Comparison of ENCODE assay signal across 8 cellular contexts in genomic region chr17:45740553-45741330, GRCh38. TPM values are rescaled to one million over a fixed set of nuclear protein-coding genes. Genes with fewer than 3 reads are reported as not detected.
DNase-seq lines count a peak whose midpoint lies in the region; ATAC-seq, FAIRE-seq and TF ChIP-seq lines count a peak whose summit lies in the region.

No MANE protein-coding gene starts in this region.

- no peak for TF ChIP-seq POLR2A in HepG2 (IDR thresholded peaks at IDR 0.05; ENCODE audit: insufficient read depth in 1 of 2, low read depth in 2 of 2, low read length in 2 of 2)

- no peaks in the 10 kb centered on the region for H3K9me3 ChIP-seq in BE2C
- no peaks in the 10 kb centered on the region for H3K9me3 ChIP-seq in mammary epithelial cell (replicated peaks; ENCODE audit: insufficient read depth, low read length)
- H3K9me3 ChIP-seq in HepG2 (ENCODE audit: low read length), result no peaks in the 10 kb centered on the region

- H3K79me2 ChIP-seq in mammary epithelial cell (ENCODE audit: insufficient read depth, low read length), result no peaks in the 10 kb centered on the region
- no peaks in the 10 kb centered on the region for H3K79me2 ChIP-seq in HepG2 (ENCODE audit: insufficient read depth, low read length)

- H3K27ac ChIP-seq in mammary epithelial cell (ENCODE audit: insufficient read depth, low read depth, low read length) (no peak overlapping the region), HepG2 (ENCODE audit: extremely low read length, insufficient read depth, low read length) (no peak overlapping the region)

- no TSS peak for BruUV-seq in mammary epithelial cell (replicated peaks; lab: Mats Ljungman, UMichigan)
- no TSS peak for BruUV-seq in HepG2 (replicated peaks; lab: Mats Ljungman, UMichigan)

- ATAC-seq in HepG2 (peak; percentile 88), HG03571 (IDR thresholded peaks at IDR 0.05; ENCODE audit: unreplicated experiment) (no peak), HG02571 (IDR thresholded peaks at IDR 0.05; ENCODE audit: unreplicated experiment) (no peak)

- H3K4me3 ChIP-seq in BE2C (ENCODE audit: low read depth, low read length), result peak overlapping the region; percentile 43
- no peak overlapping the region for H3K4me3 ChIP-seq in mammary epithelial cell (replicated peaks in 1 of 3; ENCODE audit: insufficient read depth in 1 of 3, low read depth in 2 of 3, low read length in 3 of 3)
- no peak overlapping the region for H3K4me3 ChIP-seq in HepG2 (replicated peaks in 1 of 3; ENCODE audit: insufficient read depth in 1 of 3, low read depth in 2 of 3, low read length in 3 of 3)

- H3K9ac ChIP-seq in mammary epithelial cell (ENCODE audit: insufficient read depth, low read length) (no peak overlapping the region), HepG2 (ENCODE audit: insufficient read depth, low read depth, low read length) (no peak overlapping the region)

- CTCF ChIA-PET in mammary epithelial cell (lab: Charles Lee; ENCODE audit: low non-redundant PET) (no interaction called here), HepG2 (lab: Yijun Ruan, JAX; ENCODE audit: low intra/inter-chr PET ratio, low total read pairs) (no interaction called here)

- TF ChIP-seq CTCF in BE2C (IDR thresholded peaks at IDR 0.05; ENCODE audit: low read depth, low read length) (peak; percentile 10; the same call in 1 of the 2 replicates), mammary epithelial cell (conservative IDR thresholded peaks at IDR 0.05 in 1 of 2, IDR thresholded peaks at IDR 0.05 in 1 of 2; ENCODE audit: extremely low read depth in 1 of 2, insufficient read depth in 1 of 2, low read depth in 1 of 2, low read length in 2 of 2) (no peak), HepG2 (CRISPR knock-in tag; IDR thresholded peaks at IDR 0.05) (no peak)

- TF ChIP-seq RAD21 in HepG2 (CRISPR knock-in tag; IDR thresholded peaks at IDR 0.05), result no peak

- in situ Hi-C loops in mammary epithelial cell (cut with MboI; ENCODE audit: low sequenced_read_pairs in 2 of 2) (loop anchor here in 1 of 2 donors (25.0 kb wide), 1 partner anchor 97 kb away; the partner anchor contains the start of gene SPPL2C), HepG2 (cut with HindIII; ENCODE audit: extremely low pct_ligation_motif_present, low pct_unique_long_range_greater_than_20kb) (no loop called here)

- H2AFZ ChIP-seq in mammary epithelial cell (ENCODE audit: low read depth, low read length) (no peak overlapping the region), HepG2 (ENCODE audit: low read length) (no peak overlapping the region)

- dilution Hi-C loops in mammary epithelial cell (cut with HindIII; ENCODE audit: low sequenced_read_pairs), result no loop called here

- no peak for FAIRE-seq in HepG2 (lab: Jason Lieb, UNC)

- H3K4me1 ChIP-seq in BE2C (0 out of 2 replicates have a peak, but pooled peaks cover 3% of the 10 kb centered on the region), mammary epithelial cell (ENCODE audit: insufficient read depth, low read length) (no peaks in the 10 kb centered on the region), HepG2 (ENCODE audit: insufficient read depth, low read length) (no peaks in the 10 kb centered on the region)

- H3K27me3 ChIP-seq in BE2C (peaks cover 31% of the 10 kb centered on the region), mammary epithelial cell (ENCODE audit: insufficient read depth, low read length) (peaks cover 2% of the 10 kb centered on the region), HepG2 (ENCODE audit: control insufficient read depth in 1 of 2, insufficient read depth in 2 of 2, low read length in 2 of 2) (peaks cover 6 to 40% of the 10 kb centered on the region in 2 experiments; a peak in 4 of 5 replicates)

- H4K20me1 ChIP-seq in mammary epithelial cell (ENCODE audit: insufficient read depth, low read length) (no peaks in the 10 kb centered on the region), HepG2 (ENCODE audit: insufficient read depth, low read length) (0 out of 2 replicates have a peak, but pooled peaks cover 3% of the 10 kb centered on the region)

- WGBS in mammary epithelial cell (ENCODE audit: low coverage, missing lambda C conversion rate), result 32% methylated on average over 4 of the region's 5 CpGs
- WGBS in HepG2 (ENCODE audit: low lambda C conversion rate), result 30% methylated on average over 5 of the region's 5 CpGs

- no peak overlapping the region for H3K4me2 ChIP-seq in mammary epithelial cell (ENCODE audit: insufficient read depth, low read depth, low read length)
- no peak overlapping the region for H3K4me2 ChIP-seq in HepG2 (ENCODE audit: low read depth, low read length)

- DNase-seq in BE2C (peak; percentile 89), H4 (ENCODE audit: low spot score) (peak; percentile 78), NCI-H748 (lab: John Stamatoyannopoulos, UW; ENCODE audit: unreplicated experiment) (peak; percentile 77), mammary epithelial cell (peak; percentile 33), HepG2 (ENCODE audit: low spot score) (peak; percentile 35), LoVo (ENCODE audit: low spot score) (no peak)

- TF ChIP-seq EP300 in HepG2 (IDR thresholded peaks at IDR 0.05; ENCODE audit: low read depth in 2 of 2, low read length in 2 of 2), result no peak
- TF ChIP-seq EP300 in HepG2 (CRISPR knock-in tag; IDR thresholded peaks at IDR 0.05; ENCODE audit: borderline replicate concordance), result no peak

- intact Hi-C loops in mammary epithelial cell (cut with micrococcal nuclease), result no loop called here
- intact Hi-C loops in HepG2 (cut with micrococcal nuclease; ENCODE audit: unreplicated experiment), result no loop called here

- H3K36me3 ChIP-seq in BE2C (no peaks in the 10 kb centered on the region), mammary epithelial cell (ENCODE audit: insufficient read depth, low read length) (no peaks in the 10 kb centered on the region), HepG2 (replicated peaks in 1 of 2; ENCODE audit: control insufficient read depth in 1 of 2, insufficient read depth in 2 of 2, low read length in 2 of 2) (no peaks in the 10 kb centered on the region)

- POLR2A ChIA-PET in HepG2 (lab: Yijun Ruan, JAX), result no interaction called here

TF ChIP-seq in HepG2, 621 proteins besides CTCF, POLR2A, EP300 and RAD21:
- TF ChIP-seq KDM6A (CRISPR knock-in tag; IDR thresholded peaks at IDR 0.05; ENCODE audit: low read depth), result no peak
- peak; percentile 72 for TF ChIP-seq NFYC (CRISPR knock-in tag; IDR thresholded peaks at IDR 0.05)
- TF ChIP-seq NFYB (CRISPR knock-in tag; IDR thresholded peaks at IDR 0.05), result peak; percentile 58

RNA-seq across cellular contexts. Expression of gene CRHR1, which starts 43.4 kb away (rescaled TPM):
- polyA plus RNA-seq in BE2C (2012; ENCODE audit: insufficient read depth, insufficient read length, low read depth), result not detected
- total RNA-seq in H4 (2014; rRNA removed; shearing (Covaris generic)), result 1.2 and 3.6 TPM in 2 replicates
- total RNA-seq in mammary epithelial cell (not detected), HepG2 (2016; rRNA removed; fragmentation: Illumina TruSeq; extraction: Trizol) (not detected in 2 replicates)
- polyA plus RNA-seq in mammary epithelial cell (not detected), HepG2 (2011; rRNA removed) (not detected in 2 replicates)
- not detected for polyA minus RNA-seq in mammary epithelial cell
- not detected in 2 replicates for total RNA-seq in HepG2 (2016; cell fraction: cytosol; rRNA removed; fragmentation: Illumina TruSeq; extraction: Trizol; ENCODE audit: low read depth)
- not detected in 2 replicates for total RNA-seq in HepG2 (2016; cell fraction: insoluble cytoplasmic fraction; rRNA removed; fragmentation: Illumina TruSeq; extraction: Trizol)
- total RNA-seq in HepG2 (2016; cell fraction: membrane; rRNA removed; fragmentation: Illumina TruSeq; extraction: Trizol), result not detected in 2 replicates
- not detected in 2 replicates for total RNA-seq in HepG2 (2016; cell fraction: nucleus; rRNA removed; fragmentation: Illumina TruSeq; extraction: Trizol)
- polyA plus RNA-seq in HepG2 (2011; cell fraction: cytosol; rRNA removed), result not detected in 2 replicates
- not detected in 2 replicates for polyA plus RNA-seq in HepG2 (2011; cell fraction: nucleus; rRNA removed)
- not detected in 2 replicates for polyA plus RNA-seq in HepG2 (2012)
- polyA plus RNA-seq in HepG2 (2016; cell fraction: cytosol; fragmentation: Illumina TruSeq; extraction: Trizol; ENCODE audit: low read depth), result not detected in 2 replicates
- polyA plus RNA-seq in HepG2 (2016; cell fraction: insoluble cytoplasmic fraction; fragmentation: Illumina TruSeq; extraction: Trizol; ENCODE audit: low read depth), result not detected in 2 replicates
- not detected in 2 replicates for polyA plus RNA-seq in HepG2 (2016; cell fraction: membrane; fragmentation: Illumina TruSeq; extraction: Trizol; ENCODE audit: low read depth)
- not detected in 2 replicates for polyA plus RNA-seq in HepG2 (2016; cell fraction: nucleus; fragmentation: Illumina TruSeq; extraction: Trizol; ENCODE audit: insufficient read depth, low read depth)
- polyA minus RNA-seq in HepG2 (2011; rRNA and poly(A)+ RNA removed; ENCODE audit: low replicate concordance), result 0.64 TPM in 1 of 2 replicates, not detected in the other
- polyA minus RNA-seq in HepG2 (2011; cell fraction: cytosol; rRNA and poly(A)+ RNA removed), result not detected in 2 replicates
- not detected in 2 replicates for polyA minus RNA-seq in HepG2 (2011; cell fraction: nucleus; rRNA and poly(A)+ RNA removed)
